Comparison of ENCODE assay signal across 29 cellular contexts in the genomic region with DNA sequence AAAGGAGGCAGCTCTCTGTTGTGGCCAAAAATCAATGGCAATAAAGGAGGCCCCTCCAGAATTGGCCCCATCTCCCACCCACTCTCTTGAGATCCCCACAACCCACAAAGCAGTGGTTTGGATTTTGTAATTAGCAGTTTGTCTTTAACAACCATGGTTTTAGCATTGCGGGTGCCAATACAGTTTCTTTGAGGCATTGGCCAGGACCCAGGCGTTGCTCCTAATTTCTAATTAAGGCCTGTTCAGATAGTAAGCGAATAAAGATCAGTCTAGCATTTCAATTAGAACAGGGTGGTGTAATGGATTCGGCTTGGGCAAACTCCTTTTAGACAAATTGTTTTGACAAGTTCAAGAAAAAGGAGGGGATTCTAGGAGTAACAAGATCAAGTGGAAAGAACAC.
"Had no signal": no experiment of that assay in that cellular context is flagged by ENCODE, and none has a peak within 500 bp of the region (broad histone marks: within the 10 kb centered on the region; RNA-seq: fewer than 3 reads in every experiment).

No MANE protein-coding gene starts in this region.

- ATAC-seq: activated CD4-positive, alpha-beta T cell treated with anti-CD3 and anti-CD28 coated beads for 36 hours; activated CD4-positive, CD25-positive, alpha-beta regulatory T cell treated with anti-CD3 and anti-CD28 coated beads, Interleukin-2, amount 50 U/mL, for 24 hours; activated CD8-positive, alpha-beta T cell treated with anti-CD3 and anti-CD28 coated beads, Interleukin-2, amount 10 ng/mL, durations not matched to agents 7 days and 5 days; PC-3; Right ventricle myocardium inferior; SK-N-SH treated with all-trans-retinoic acid at 6 μM for 48 hours; WTC11 had no signal

- H3K4me1 ChIP-seq: ascending aorta had no signal

- H3K27me3 ChIP-seq: ascending aorta, cardiac muscle cell had no signal

- H3K4me3 ChIP-seq: ascending aorta, cardiac muscle cell had no signal

- H3K36me3 ChIP-seq: ascending aorta, cardiac muscle cell had no signal

- DNase-seq: activated CD4-positive, alpha-beta T cell treated with anti-CD3 and anti-CD28 coated beads for 36 hours; activated CD4-positive, alpha-beta T cell treated with anti-CD3 and anti-CD28 coated beads, Interleukin-2, amount 10 ng/mL, durations not matched to agents 7 days and 5 days; activated CD4-positive, alpha-beta T cell treated with anti-CD3 and anti-CD28 coated beads, Interleukin-2, amount 50 U/mL, for 48 hours; activated CD8-positive, alpha-beta T cell treated with anti-CD3 and anti-CD28 coated beads, Interleukin-2, amount 10 ng/mL, durations not matched to agents 7 days and 5 days; activated gamma-delta T cell; activated naive CD4-positive, alpha-beta T cell treated with Interleukin-2 at 50 U/mL for 16 hours; activated naive CD8-positive, alpha-beta T cell treated with anti-CD3 and anti-CD28 coated beads, Interleukin-2, amount 10 ng/mL, durations not matched to agents 7 days and 5 days; activated T-cell treated with anti-CD3 and anti-CD28 coated beads, Interleukin-2, amount 50 U/mL, for 24 hours; Karpas-422; NCI-H1105; NCI-H1417 treated with DMSO at 0.1 percent for 48 hours; NCI-H187 treated with DMSO at 0.1 percent for 48 hours; NCI-H2081 treated with DMSO at 0.1 percent for 48 hours; NCI-H226; NCI-H446 treated with DMSO at 0.1 percent for 48 hours; NCI-H524; NCI-H748 treated with DMSO at 0.1 percent for 48 hours; NK-92 treated with Interleukin-12 subunit alpha and Interleukin-12 subunit beta, amount 100 ng/mL, for 24 hours; PC-3; SIG-M5 had no signal

- H3K9me3 ChIP-seq: ascending aorta had no signal

- H3K27ac ChIP-seq: ascending aorta, cardiac muscle cell, RWPE1 had no signal

- FAIRE-seq: RCC 7860, TTC549 had no signal
